9 cellular contexts compared by ENCODE assay signal in genomic region chr16:31452631-31453106, GRCh38. TPM values are rescaled to one million over a fixed set of nuclear protein-coding genes. Genes with fewer than 3 reads are reported as not detected.
A peak's percentile ranks its signal among the peaks of the same experiment; 100 is the strongest.
DNase-seq lines count a peak whose midpoint lies in the region; ATAC-seq, FAIRE-seq and TF ChIP-seq lines count a peak whose summit lies in the region.
"Had no signal": no experiment of that assay in that cellular context is flagged by ENCODE, and none has a peak within 500 bp of the region (broad histone marks: within the 10 kb centered on the region; RNA-seq: fewer than 3 reads in every experiment).

No MANE protein-coding gene starts in this region.

- peak overlapping the region; percentile 11 for H3K27ac ChIP-seq in temporal lobe (ENCODE audit: low read depth, low read length)

- FAIRE-seq in HTR-8/SVneo (lab: Jason Lieb, UNC): no peak
- FAIRE-seq: colon had no signal

- peak; percentile 64 for DNase-seq in HTR-8/SVneo (ENCODE audit: insufficient read length, low spot score)
- DNase-seq in astrocyte of the spinal cord (ENCODE audit: low read depth, low spot score): peak; percentile 87
- peak; percentile 92 for DNase-seq in iris pigment epithelial cell (ENCODE audit: low read depth)
- DNase-seq in GM20000 (ENCODE audit: low spot score): no peak
- no peak for DNase-seq in SK-N-DZ (ENCODE audit: low spot score)
- DNase-seq in cerebellum (ENCODE audit: low spot score): no peak

- in situ Hi-C loops in astrocyte of the spinal cord (cut with HindIII; ENCODE audit: low sequenced_read_pairs): loop anchor here (25.0 kb wide), 1 partner anchor 265 kb away; the partner anchor contains the start of gene FUS

- TF ChIP-seq CTCF in astrocyte of the spinal cord (IDR thresholded peaks at IDR 0.05; ENCODE audit: low read depth, low read length) (no peak), GM20000 (IDR thresholded peaks at IDR 0.05; ENCODE audit: extremely low read depth, missing control alignments) (no peak)

- no peak for ATAC-seq in HG03520 (IDR thresholded peaks at IDR 0.05; ENCODE audit: unreplicated experiment)

- H3K4me3 ChIP-seq in astrocyte of the spinal cord (ENCODE audit: low read depth, low read length): no peak overlapping the region

RNA-seq across cellular contexts. Expression of gene ARMC5, which starts 6.6 kb away (rescaled TPM):
- total RNA-seq in temporal lobe (6.9 TPM), cerebellum (5.3 TPM)
- 15.0 and 20.6 TPM in 2 replicates for polyA plus RNA-seq in SK-N-DZ (2014; cell fraction: cytosol; rRNA removed)
- 26.7 and 32.3 TPM in 2 replicates for polyA plus RNA-seq in SK-N-DZ (2014; cell fraction: nucleus; rRNA removed)

RNA-seq across cellular contexts. Expression of gene ZNF843, which starts 10.1 kb away (rescaled TPM):
- total RNA-seq in temporal lobe (1.2 TPM), cerebellum (2.0 TPM)
- polyA plus RNA-seq in SK-N-DZ (2014; cell fraction: cytosol; rRNA removed): 0.25 and 0.42 TPM in 2 replicates
- not detected in 2 replicates for polyA plus RNA-seq in SK-N-DZ (2014; cell fraction: nucleus; rRNA removed)

RNA-seq across cellular contexts. Expression of gene TGFB1I1, which starts 19.3 kb away (rescaled TPM):
- total RNA-seq in temporal lobe (2.0 TPM), cerebellum (4.4 TPM)
- polyA plus RNA-seq in SK-N-DZ (2014; cell fraction: cytosol; rRNA removed): 5.1 and 8.2 TPM in 2 replicates
- 5.6 and 24.8 TPM in 2 replicates for polyA plus RNA-seq in SK-N-DZ (2014; cell fraction: nucleus; rRNA removed)

RNA-seq across cellular contexts. Expression of gene COX6A2, which starts 24.5 kb away (rescaled TPM):
- total RNA-seq in temporal lobe: not detected
- polyA plus RNA-seq in SK-N-DZ (2014; cell fraction: cytosol; rRNA removed): not detected in 2 replicates
- not detected in 2 replicates for polyA plus RNA-seq in SK-N-DZ (2014; cell fraction: nucleus; rRNA removed)
- not detected for total RNA-seq in cerebellum

RNA-seq across cellular contexts. Expression of gene SLC5A2, which starts 30.3 kb away (rescaled TPM):
- total RNA-seq in temporal lobe (1.5 TPM), cerebellum (1.1 TPM)
- 0.09 and 0.36 TPM in 2 replicates for polyA plus RNA-seq in SK-N-DZ (2014; cell fraction: cytosol; rRNA removed)
- 0.15 and 1.3 TPM in 2 replicates for polyA plus RNA-seq in SK-N-DZ (2014; cell fraction: nucleus; rRNA removed)

Comparison
In these comparisons a context has a peak if more than half of its experiments do, and no peak if none do; other contexts are left out.
1. DNase-seq: peak in HTR-8/SVneo (single experiment), astrocyte of the spinal cord (single experiment) and iris pigment epithelial cell (single experiment); none in GM20000 (single experiment), SK-N-DZ (single experiment) and cerebellum (single experiment).